21 cellular contexts compared by ENCODE assay signal in genomic region chr18:68435581-68435980, GRCh38.
"Had no signal": no experiment of that assay in that cellular context is flagged by ENCODE, and none has a peak within 500 bp of the region (broad histone marks: within the 10 kb centered on the region; RNA-seq: fewer than 3 reads in every experiment).

No MANE protein-coding gene starts in this region.

- H3K27ac Mint-ChIP-seq: naive B cell; nephron progenitor cell; stimulated activated naive B cell treated with anti-CD40 and anti-IgM and Interleukin-4, amounts not matched to agents 10 μg/mL and 1 μg/mL and 100 μg/mL, for 72 hours; stimulated activated naive CD8-positive, alpha-beta T cell treated with anti-CD3 and anti-CD28 coated beads, Interleukin-15, amount 100 ng/mL, for 72 hours had no signal

- H3K4me1 ChIP-seq: esophagus muscularis mucosa, heart left ventricle, spleen, testis, upper lobe of right lung, vagina had no signal

- H3K4me3 ChIP-seq: dorsolateral prefrontal cortex, esophagus muscularis mucosa, heart left ventricle, spleen, testis, tibial nerve, upper lobe of right lung, vagina had no signal

- H3K27me3 ChIP-seq: dorsolateral prefrontal cortex, esophagus muscularis mucosa, heart left ventricle, spleen, testis, tibial nerve, upper lobe of right lung, vagina had no signal

- H3K36me3 ChIP-seq: esophagus muscularis mucosa, heart left ventricle, spleen, tibial nerve, upper lobe of right lung, vagina had no signal

- H3K9me3 ChIP-seq: esophagus muscularis mucosa, testis, tibial nerve, upper lobe of right lung, vagina had no signal

- H3K27ac ChIP-seq: dorsolateral prefrontal cortex, esophagus muscularis mucosa, heart left ventricle, spleen, testis, tibial nerve, upper lobe of right lung, vagina had no signal

- H3K27me3 Mint-ChIP-seq: naive B cell; stimulated activated naive B cell treated with anti-CD40 and anti-IgM and Interleukin-4, amounts not matched to agents 10 μg/mL and 1 μg/mL and 100 μg/mL, for 72 hours; stimulated activated naive CD8-positive, alpha-beta T cell treated with anti-CD3 and anti-CD28 coated beads, Interleukin-15, amount 100 ng/mL, for 72 hours had no signal

- H3K4me3 Mint-ChIP-seq: naive B cell; nephron progenitor cell; stimulated activated naive B cell treated with anti-CD40 and anti-IgM and Interleukin-4, amounts not matched to agents 10 μg/mL and 1 μg/mL and 100 μg/mL, for 72 hours; stimulated activated naive CD8-positive, alpha-beta T cell treated with anti-CD3 and anti-CD28 coated beads, Interleukin-15, amount 100 ng/mL, for 72 hours had no signal

- H3K4me1 Mint-ChIP-seq: naive B cell; stimulated activated naive B cell treated with anti-CD40 and anti-IgM and Interleukin-4, amounts not matched to agents 10 μg/mL and 1 μg/mL and 100 μg/mL, for 72 hours had no signal

- ATAC-seq: heart left ventricle; sciatic nerve; stimulated activated naive B cell treated with anti-CD40 and anti-IgM and Interleukin-4, amounts not matched to agents 10 μg/mL and 1 μg/mL and 100 μg/mL, for 72 hours; stimulated activated naive CD8-positive, alpha-beta T cell treated with anti-CD3 and anti-CD28 coated beads, Interleukin-15, amount 100 ng/mL, for 72 hours; upper lobe of right lung had no signal

- DNase-seq: cortex of kidney; dorsolateral prefrontal cortex; effector CD8-positive, alpha-beta T cell; heart left ventricle; hippocampal formation; kidney glomerular epithelial cell; mesendoderm; naive B cell; nephron progenitor cell; spleen; stimulated activated CD4-positive, alpha-beta T cell treated with anti-CD3 and anti-CD28 coated beads, Interleukin-15, amount 100 ng/mL, for 24 hours; stimulated activated CD4-positive, alpha-beta T cell treated with anti-CD3 and anti-CD28 coated beads, Interleukin-1b, Interleukin-23, amount 100 ng/mL, for 48 hours; stimulated activated CD4-positive, alpha-beta T cell treated with anti-CD3 and anti-CD28 coated beads, Interleukin-4, amount 100 ng/mL, for 24 hours; stimulated activated naive B cell treated with anti-CD40 and anti-IgM and Interleukin-4, amounts not matched to agents 10 μg/mL and 1 μg/mL and 100 μg/mL, for 72 hours; stimulated activated naive CD8-positive, alpha-beta T cell treated with anti-CD3 and anti-CD28 coated beads, Interleukin-15, amount 100 ng/mL, for 72 hours; testis; upper lobe of right lung had no signal

- H3K36me3 Mint-ChIP-seq: naive B cell had no signal
